In genomic region chr1:53508991-53509663, GRCh38 we compare ENCODE assay signal across 12 cellular contexts. TPM values are rescaled to one million over a fixed set of nuclear protein-coding genes. Genes with fewer than 3 reads are reported as not detected.
A peak's percentile ranks its signal among the peaks of the same experiment; 100 is the strongest.
DNase-seq lines count a peak whose midpoint lies in the region; ATAC-seq and TF ChIP-seq lines count a peak whose summit lies in the region.
"Had no signal": no experiment of that assay in that cellular context is flagged by ENCODE, and none has a peak within 500 bp of the region (broad histone marks: within the 10 kb centered on the region; RNA-seq: fewer than 3 reads in every experiment).

No MANE protein-coding gene starts in this region.

- CTCF ChIA-PET in WTC11 (lab: Charles Lee) = interaction anchor here (1.2 to 1.7 kb wide), 2 partner anchors 33 to 85 kb away, joined by 3 to 8 read pairs; no protein-coding TSS in a partner anchor
- CTCF ChIA-PET in HEK293T (lab: Yijun Ruan, JAX) = no interaction called here

- POLR2A ChIA-PET in WTC11 (lab: Charles Lee) (no interaction called here), HEK293T (lab: Yijun Ruan, JAX) (no interaction called here)
- POLR2A ChIA-PET in naive thymus-derived CD8-positive, alpha-beta T cell (lab: Charles Lee) = no interaction called here

- H3K9me3 Mint-ChIP-seq in stimulated activated naive CD8-positive, alpha-beta T cell treated with anti-CD3 and anti-CD28 coated beads, Interleukin-15, amount 100 ng/mL, for 72 hours = no peaks in the 10 kb centered on the region
- no peaks in the 10 kb centered on the region for H3K9me3 Mint-ChIP-seq in WTC11
- H3K9me3 Mint-ChIP-seq in naive thymus-derived CD8-positive, alpha-beta T cell = no peaks in the 10 kb centered on the region

- DNase-seq in stimulated activated naive CD8-positive, alpha-beta T cell treated with anti-CD3 and anti-CD28 coated beads, Interleukin-15, Interleukin-2, amounts not matched to agents 100 U/mL and 50 U/mL, for 24 hours = no peak
- no peak for DNase-seq in stimulated activated naive CD8-positive, alpha-beta T cell treated with anti-CD3 and anti-CD28 coated beads, Interleukin-15, amount 100 ng/mL, for 72 hours
- DNase-seq in WTC11 (ENCODE audit: low spot score) = no peak
- peak; percentile 87 for DNase-seq in kidney glomerular epithelial cell (lab: John Stamatoyannopoulos, UW)
- DNase-seq in NCI-H1694 treated with DMSO at 0.1 percent for 48 hours (lab: John Stamatoyannopoulos, UW) = no peak
- no peak for DNase-seq in HEK293T (ENCODE audit: extremely low spot score)
- no peak for DNase-seq in naive thymus-derived CD8-positive, alpha-beta T cell
- DNase-seq: activated CD4-positive, CD25-positive, alpha-beta regulatory T cell; activated effector memory CD4-positive, alpha-beta T cell treated with Interleukin-2 at 50 U/mL for 16 hours; AML-193 had no signal

- no peak overlapping the region for H3K4me3 Mint-ChIP-seq in stimulated activated naive CD8-positive, alpha-beta T cell treated with anti-CD3 and anti-CD28 coated beads, Interleukin-15, amount 100 ng/mL, for 72 hours
- no peak overlapping the region for H3K4me3 Mint-ChIP-seq in WTC11
- H3K4me3 Mint-ChIP-seq in naive thymus-derived CD8-positive, alpha-beta T cell = no peak overlapping the region

- peak overlapping the region in 1 of 2 donors; percentile 42 for H3K27ac Mint-ChIP-seq in stimulated activated naive CD8-positive, alpha-beta T cell treated with anti-CD3 and anti-CD28 coated beads, Interleukin-15, amount 100 ng/mL, for 72 hours
- H3K27ac Mint-ChIP-seq in WTC11 = 0 out of 2 replicates have a peak overlapping the region, but pooled peaks have one; percentile 24
- no peak overlapping the region for H3K27ac Mint-ChIP-seq in naive thymus-derived CD8-positive, alpha-beta T cell

- no peak for TF ChIP-seq CTCF in WTC11 (IDR thresholded peaks at IDR 0.05)

- ATAC-seq in stimulated activated naive CD8-positive, alpha-beta T cell treated with anti-CD3 and anti-CD28 coated beads, Interleukin-15, Interleukin-2, amounts not matched to agents 100 U/mL and 50 U/mL, for 24 hours = peak; percentile 34
- ATAC-seq in stimulated activated naive CD8-positive, alpha-beta T cell treated with anti-CD3 and anti-CD28 coated beads, Interleukin-15, amount 100 ng/mL, for 72 hours = no peak
- ATAC-seq in WTC11 (no peak), GM19351 (IDR thresholded peaks at IDR 0.05; ENCODE audit: unreplicated experiment) (no peak)
- ATAC-seq in naive thymus-derived CD8-positive, alpha-beta T cell = no peak
- ATAC-seq: Panc1 had no signal

- no peaks in the 10 kb centered on the region for H3K4me1 Mint-ChIP-seq in stimulated activated naive CD8-positive, alpha-beta T cell treated with anti-CD3 and anti-CD28 coated beads, Interleukin-15, amount 100 ng/mL, for 72 hours
- H3K4me1 Mint-ChIP-seq in WTC11 = peaks cover 14% of the 10 kb centered on the region; the same call in 1 of the 2 replicates
- peaks cover 0 to 2% (median 0%) of the 10 kb centered on the region in 4 donors for H3K4me1 Mint-ChIP-seq in naive thymus-derived CD8-positive, alpha-beta T cell

- no peaks in the 10 kb centered on the region for H3K36me3 Mint-ChIP-seq in WTC11
- H3K36me3 Mint-ChIP-seq in naive thymus-derived CD8-positive, alpha-beta T cell = no peaks in the 10 kb centered on the region

- H3K27me3 Mint-ChIP-seq in stimulated activated naive CD8-positive, alpha-beta T cell treated with anti-CD3 and anti-CD28 coated beads, Interleukin-15, amount 100 ng/mL, for 72 hours = no peaks in the 10 kb centered on the region
- no peaks in the 10 kb centered on the region for H3K27me3 Mint-ChIP-seq in WTC11 (ENCODE audit: low read depth)
- H3K27me3 Mint-ChIP-seq in naive thymus-derived CD8-positive, alpha-beta T cell = no peaks in the 10 kb centered on the region

TF ChIP-seq in WTC11, 78 proteins besides CTCF, POLR2A, EP300 and RAD21 (continues in another document):
- TF ChIP-seq HMGA2 (CRISPR knock-in tag; IDR thresholded peaks at IDR 0.05) = no peak
- no peak for TF ChIP-seq GTF2I (CRISPR knock-in tag; conservative IDR thresholded peaks at IDR 0.05)
- no peak for TF ChIP-seq MAX (CRISPR knock-in tag; IDR thresholded peaks at IDR 0.05)
- TF ChIP-seq TP53 (CRISPR knock-in tag; IDR thresholded peaks at IDR 0.05) = no peak
- TF ChIP-seq ATF6 (CRISPR knock-in tag; IDR thresholded peaks at IDR 0.05) = no peak
- no peak for TF ChIP-seq E2F5 (CRISPR knock-in tag; IDR thresholded peaks at IDR 0.05)

TF ChIP-seq in HEK293T, 16 proteins besides CTCF, POLR2A, EP300 and RAD21:
- TF ChIP-seq L3MBTL2 (conservative IDR thresholded peaks at IDR 0.05) = no peak
- no peak for TF ChIP-seq PKNOX1 (IDR thresholded peaks at IDR 0.05)

RNA-seq across cellular contexts. Expression of gene DMRTB1, which starts 49.9 kb away (rescaled TPM):
- total RNA-seq in WTC11 (2021) = 0.16 to 0.18 TPM (median 0.17 TPM) in 3 replicates
- not detected for total RNA-seq in naive thymus-derived CD8-positive, alpha-beta T cell
- polyA plus RNA-seq in naive thymus-derived CD8-positive, alpha-beta T cell = not detected
